11 cellular contexts compared by ENCODE assay signal in genomic region chr10:96588601-96589419, GRCh38. TPM values are rescaled to one million over a fixed set of nuclear protein-coding genes. Genes with fewer than 3 reads are reported as not detected.
DNase-seq lines count a peak whose midpoint lies in the region; ATAC-seq and TF ChIP-seq lines count a peak whose summit lies in the region.
"Had no signal": no experiment of that assay in that cellular context is flagged by ENCODE, and none has a peak within 500 bp of the region (broad histone marks: within the 10 kb centered on the region; RNA-seq: fewer than 3 reads in every experiment).

No MANE protein-coding gene starts in this region.

- no peak overlapping the region for H3K4me3 ChIP-seq in lower lobe of right lung

- ATAC-seq in HG03095 (IDR thresholded peaks at IDR 0.05; ENCODE audit: unreplicated experiment): peak; percentile 42
- peak; percentile 76 to 88 for ATAC-seq in activated naive CD4-positive, alpha-beta T cell treated with anti-CD3 and anti-CD28 coated beads, Interleukin-2, amount 50 U/mL, for 72 hours
- ATAC-seq in stimulated activated naive CD8-positive, alpha-beta T cell treated with anti-CD3 and anti-CD28 coated beads, Interleukin-15, amount 100 ng/mL, for 72 hours: peak; percentile 84
- ATAC-seq in HG03135 (IDR thresholded peaks at IDR 0.05; ENCODE audit: unreplicated experiment): no peak
- no peak for ATAC-seq in lower lobe of right lung
- no peak for ATAC-seq in left ventricle myocardium superior

- no peak overlapping the region for H3K27ac Mint-ChIP-seq in activated naive CD4-positive, alpha-beta T cell treated with anti-CD3 and anti-CD28 coated beads, Interleukin-2, amount 50 U/mL, for 72 hours
- no peak overlapping the region for H3K27ac Mint-ChIP-seq in stimulated activated naive CD8-positive, alpha-beta T cell treated with anti-CD3 and anti-CD28 coated beads, Interleukin-15, amount 100 ng/mL, for 72 hours
- H3K27ac Mint-ChIP-seq: activated naive CD8-positive, alpha-beta T cell; CD8-positive, alpha-beta memory T cell had no signal

- H3K27me3 Mint-ChIP-seq in stimulated activated naive CD8-positive, alpha-beta T cell treated with anti-CD3 and anti-CD28 coated beads, Interleukin-15, amount 100 ng/mL, for 72 hours: no peaks in the 10 kb centered on the region
- H3K27me3 Mint-ChIP-seq: activated naive CD8-positive, alpha-beta T cell; CD8-positive, alpha-beta memory T cell had no signal

- peaks cover 42% of the 10 kb centered on the region for H3K4me1 ChIP-seq in lower lobe of right lung

- H3K27me3 ChIP-seq in lower lobe of right lung (ENCODE audit: low read depth): no peaks in the 10 kb centered on the region

- H3K27ac ChIP-seq in lower lobe of right lung: no peak overlapping the region

- H3K4me3 Mint-ChIP-seq in stimulated activated naive CD8-positive, alpha-beta T cell treated with anti-CD3 and anti-CD28 coated beads, Interleukin-15, amount 100 ng/mL, for 72 hours: no peak overlapping the region
- H3K4me3 Mint-ChIP-seq: activated naive CD8-positive, alpha-beta T cell; CD8-positive, alpha-beta memory T cell had no signal

- peaks cover 0 to 5% of the 10 kb centered on the region in 2 donors for H3K9me3 Mint-ChIP-seq in activated naive CD4-positive, alpha-beta T cell treated with anti-CD3 and anti-CD28 coated beads, Interleukin-2, amount 50 U/mL, for 72 hours
- no peaks in the 10 kb centered on the region for H3K9me3 Mint-ChIP-seq in stimulated activated naive CD8-positive, alpha-beta T cell treated with anti-CD3 and anti-CD28 coated beads, Interleukin-15, amount 100 ng/mL, for 72 hours
- H3K9me3 Mint-ChIP-seq: CD8-positive, alpha-beta memory T cell had no signal

- H3K36me3 ChIP-seq in lower lobe of right lung: no peaks in the 10 kb centered on the region

- peaks cover 16% of the 10 kb centered on the region for H3K4me1 Mint-ChIP-seq in stimulated activated naive CD8-positive, alpha-beta T cell treated with anti-CD3 and anti-CD28 coated beads, Interleukin-15, amount 100 ng/mL, for 72 hours

- no peaks in the 10 kb centered on the region for H3K9me3 ChIP-seq in lower lobe of right lung

- intact Hi-C loops in lower lobe of right lung (cut with DNase I) (no loop called here), left ventricle myocardium superior (cut with micrococcal nuclease) (no loop called here)

- peak; percentile 25 for DNase-seq in activated naive CD4-positive, alpha-beta T cell treated with Interleukin-2 at 50 U/mL for 16 hours
- no peak for DNase-seq in activated naive CD4-positive, alpha-beta T cell (lab: John Stamatoyannopoulos, UW)
- peak in 1 of 2 donors; percentile 28 for DNase-seq in activated naive CD4-positive, alpha-beta T cell treated with anti-CD3 and anti-CD28 coated beads, Interleukin-2, amount 50 U/mL, for 72 hours (ENCODE audit: low spot score in 2 of 2)
- DNase-seq in stimulated activated naive CD8-positive, alpha-beta T cell treated with anti-CD3 and anti-CD28 coated beads, Interleukin-15, amount 100 ng/mL, for 72 hours: peak; percentile 32 to 61
- DNase-seq in lower lobe of right lung (no peak), left ventricle myocardium superior (no peak)
- DNase-seq: foreskin melanocyte had no signal

- TF ChIP-seq CTCF in lower lobe of right lung (IDR thresholded peaks at IDR 0.05): no peak

- H3K36me3 Mint-ChIP-seq in activated naive CD4-positive, alpha-beta T cell treated with anti-CD3 and anti-CD28 coated beads, Interleukin-2, amount 50 U/mL, for 72 hours: peaks cover 8 to 14% of the 10 kb centered on the region in 2 donors

RNA-seq across cellular contexts. Expression of gene TM9SF3, which starts 2.0 kb away (rescaled TPM):
- total RNA-seq in activated naive CD4-positive, alpha-beta T cell treated with anti-CD3 and anti-CD28 coated beads, Interleukin-2, amount 50 U/mL, for 72 hours: 10 to 100 TPM; 48.4 to 64.7 TPM
- 112 TPM for total RNA-seq in lower lobe of right lung
- 75.4 TPM for total RNA-seq in left ventricle myocardium superior

Comparison
In these comparisons a context has a peak if more than half of its experiments do, and no peak if none do; other contexts are left out.
1. DNase-seq: peak in activated naive CD4-positive, alpha-beta T cell treated with Interleukin-2 at 50 U/mL for 16 hours (single experiment) and stimulated activated naive CD8-positive, alpha-beta T cell treated with anti-CD3 and anti-CD28 coated beads, Interleukin-15, amount 100 ng/mL, for 72 hours (2 of 2); none in activated naive CD4-positive, alpha-beta T cell (0 of 4), lower lobe of right lung (single experiment) and left ventricle myocardium superior (single experiment).
2. ATAC-seq: peak in HG03095 (single experiment), activated naive CD4-positive, alpha-beta T cell treated with anti-CD3 and anti-CD28 coated beads, Interleukin-2, amount 50 U/mL, for 72 hours (2 of 2) and stimulated activated naive CD8-positive, alpha-beta T cell treated with anti-CD3 and anti-CD28 coated beads, Interleukin-15, amount 100 ng/mL, for 72 hours (single experiment); none in HG03135 (single experiment), lower lobe of right lung (0 of 2) and left ventricle myocardium superior (single experiment).